ENCODE assay signal across 8 cellular contexts in genomic region chr5:58891072-58891970, GRCh38.
A peak's percentile ranks its signal among the peaks of the same experiment; 100 is the strongest.
DNase-seq lines count a peak whose midpoint lies in the region; ATAC-seq and TF ChIP-seq lines count a peak whose summit lies in the region.

No MANE protein-coding gene starts in this region.

- H3K27me3 Mint-ChIP-seq in activated T-cell treated with anti-CD3 and anti-CD28 coated beads, Interleukin-2, amount 50 U/mL, for 4 hours (ENCODE audit: low read depth) = no peaks in the 10 kb centered on the region
- no peaks in the 10 kb centered on the region for H3K27me3 Mint-ChIP-seq in nephron (ENCODE audit: low read depth)

- H3K4me3 Mint-ChIP-seq in activated T-cell treated with anti-CD3 and anti-CD28 coated beads, Interleukin-2, amount 50 U/mL, for 4 hours = peak overlapping the region; percentile 52
- H3K4me3 Mint-ChIP-seq in nephron = peak overlapping the region; percentile 71 to 74 (median 71)

- H3K27ac ChIP-seq in PC-9 = peak overlapping the region; percentile 48; the same call in 1 of the 2 replicates

- no peaks in the 10 kb centered on the region for H3K9me3 Mint-ChIP-seq in activated T-cell treated with anti-CD3 and anti-CD28 coated beads, Interleukin-2, amount 50 U/mL, for 4 hours
- H3K9me3 Mint-ChIP-seq in nephron = no peaks in the 10 kb centered on the region

- no TSS peak for BruUV-seq in PC-9 (replicated peaks; lab: Mats Ljungman, UMichigan)

- H3K4me3 ChIP-seq in GM12865 (ENCODE audit: low read depth, low read length) (no peak overlapping the region), PC-9 (peak overlapping the region; percentile 44; the same call in 1 of the 2 replicates)

- H3K9me3 ChIP-seq in PC-9 (ENCODE audit: insufficient read depth, low read depth) = no peaks in the 10 kb centered on the region

- peaks cover 18% of the 10 kb centered on the region for H3K4me1 ChIP-seq in PC-9 (replicated peaks; ENCODE audit: insufficient read depth)

- H3K36me3 Mint-ChIP-seq in activated T-cell treated with anti-CD3 and anti-CD28 coated beads, Interleukin-2, amount 50 U/mL, for 4 hours (ENCODE audit: insufficient read depth) = no peaks in the 10 kb centered on the region
- H3K36me3 Mint-ChIP-seq in nephron (ENCODE audit: low read depth) = no peaks in the 10 kb centered on the region

- ATAC-seq in HG03354 (IDR thresholded peaks at IDR 0.05; ENCODE audit: poor library complexity, severe bottlenecking, unreplicated experiment) (peak; percentile 65), GM21717 (IDR thresholded peaks at IDR 0.05; ENCODE audit: unreplicated experiment) (no peak)
- ATAC-seq in activated T-cell treated with anti-CD3 and anti-CD28 coated beads, Interleukin-2, amount 50 U/mL, for 4 hours = peak; percentile 47 to 57
- peak; percentile 45 for ATAC-seq in stimulated activated naive CD8-positive, alpha-beta T cell treated with anti-CD3 and anti-CD28 coated beads, Interleukin-15, Interleukin-2, amounts not matched to agents 100 U/mL and 50 U/mL, for 24 hours

- no peaks in the 10 kb centered on the region for H3K79me2 ChIP-seq in PC-9 (ENCODE audit: low read depth)

- peak overlapping the region; percentile 90 for H3K4me2 ChIP-seq in PC-9

- POLR2A ChIA-PET in PC-9 (lab: Charles Lee; ENCODE audit: unreplicated experiment) = interaction anchor here (0.5 to 0.7 kb wide), 4 partner anchors 139 to 1156 kb away, joined by 3 to 9 read pairs (median 3); no protein-coding TSS in a partner anchor

- CTCF ChIA-PET in PC-9 (lab: Charles Lee) = interaction anchor here (0.7 to 0.9 kb wide), 5 partner anchors 116 to 1396 kb away, joined by 3 to 9 read pairs (median 5); no protein-coding TSS in a partner anchor

- H3K27me3 ChIP-seq in PC-9 (ENCODE audit: insufficient read depth, low read depth) = no peaks in the 10 kb centered on the region

- H3K36me3 ChIP-seq in PC-9 (ENCODE audit: low read depth) = no peaks in the 10 kb centered on the region

- TF ChIP-seq CTCF in GM12865 (IDR thresholded peaks at IDR 0.05; ENCODE audit: insufficient read depth, low read depth, low read length, missing control alignments) (peak; percentile 61), PC-9 (conservative IDR thresholded peaks at IDR 0.05) (peak; percentile 85), nephron (IDR thresholded peaks at IDR 0.05; ENCODE audit: unreplicated experiment in 3 of 3) (peak; percentile 62 to 74 (median 67))

- H2AFZ ChIP-seq in PC-9 = peak overlapping the region; percentile 70

- H3F3A ChIP-seq in PC-9 (ENCODE audit: insufficient read depth, low read depth) = peaks cover 14% of the 10 kb centered on the region; the same call in 1 of the 2 replicates

- intact Hi-C loops in PC-9 (cut with micrococcal nuclease; ENCODE audit: unreplicated experiment) = loop anchor here (1.0 kb wide), 5 partner anchors 116 to 909 kb away; no protein-coding TSS in a partner anchor

- H3K9me2 ChIP-seq in PC-9 (ENCODE audit: insufficient read depth) = no peaks in the 10 kb centered on the region

- peak; percentile 58 for DNase-seq in GM12865 (ENCODE audit: low read depth)
- peak; percentile 65 to 69 for DNase-seq in PC-9
- peak; percentile 63 for DNase-seq in activated T-cell treated with anti-CD3 and anti-CD28 coated beads, Interleukin-2, amount 50 U/mL, for 4 hours
- DNase-seq in fibroblast of gingiva (ENCODE audit: low read depth) = peak; percentile 89
- DNase-seq in stimulated activated naive CD8-positive, alpha-beta T cell treated with anti-CD3 and anti-CD28 coated beads, Interleukin-15, Interleukin-2, amounts not matched to agents 100 U/mL and 50 U/mL, for 24 hours = peak; percentile 67

- H4K20me1 ChIP-seq in PC-9 (ENCODE audit: insufficient read depth) = no peaks in the 10 kb centered on the region

- H3K27ac Mint-ChIP-seq in nephron = peak overlapping the region; percentile 50 to 95 (median 94)

- H3K4me1 Mint-ChIP-seq in activated T-cell treated with anti-CD3 and anti-CD28 coated beads, Interleukin-2, amount 50 U/mL, for 4 hours (ENCODE audit: low read depth) = peaks cover 22% of the 10 kb centered on the region
- H3K4me1 Mint-ChIP-seq in nephron = peaks cover 25% of the 10 kb centered on the region
